11 cellular contexts compared by ENCODE assay signal in the genomic region with DNA sequence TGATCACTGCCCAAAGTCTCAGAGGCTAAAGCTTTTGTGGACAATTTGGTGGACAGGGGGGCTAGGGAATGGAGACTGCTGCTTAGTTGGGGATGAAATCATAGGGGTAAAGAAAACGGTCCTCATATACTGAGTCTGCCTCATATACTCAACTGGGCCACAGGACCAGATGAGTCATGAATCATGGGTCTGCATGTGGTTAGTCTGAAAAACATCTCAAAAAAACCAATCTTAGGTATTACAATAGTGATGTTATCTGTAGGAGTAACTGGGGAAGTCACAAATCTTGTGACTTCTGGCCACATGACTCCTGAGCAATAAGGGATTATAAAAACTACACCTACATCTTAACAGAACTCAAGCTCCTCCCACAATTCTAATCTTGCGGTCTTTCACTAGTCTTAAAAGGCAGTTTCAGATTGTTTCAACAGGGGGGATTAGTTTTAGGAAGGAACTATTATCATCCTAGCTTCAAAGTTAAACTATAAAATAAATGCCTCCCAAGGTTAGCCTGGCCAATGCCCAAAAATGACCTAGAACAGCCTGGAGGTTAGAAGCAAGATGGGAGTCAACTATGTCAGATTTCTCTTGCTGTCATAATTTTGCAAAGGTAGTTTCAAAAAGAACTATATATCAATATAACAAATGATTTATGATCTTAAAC. TPM values are rescaled to one million over a fixed set of nuclear protein-coding genes. Genes with fewer than 3 reads are reported as not detected.
DNase-seq lines count a peak whose midpoint lies in the region; ATAC-seq and TF ChIP-seq lines count a peak whose summit lies in the region.
"Had no signal": no experiment of that assay in that cellular context is flagged by ENCODE, and none has a peak within 500 bp of the region (broad histone marks: within the 10 kb centered on the region; RNA-seq: fewer than 3 reads in every experiment).

No MANE protein-coding gene starts in this region.

- intact Hi-C loops in activated T-helper 1 cell treated with anti-CD3 and anti-CD28 coated beads, Interleukin-12 subunit alpha, Interleukin-12 subunit beta, Interleukin-2, Interleukin-4 antibody, amounts not matched to agents 30 ng/mL and 10 ng/mL and 1 ng/mL, durations not matched to agents 14 hours and 24 hours and 36 hours (cut with micrococcal nuclease) = loop anchor here (1.0 to 5.0 kb wide), 4 partner anchors 8 to 109 kb away; a partner anchor contains a TSS
- intact Hi-C loops in left cardiac atrium (cut with DNase I) = no loop called here

- no peaks in the 10 kb centered on the region for H3K9me3 Mint-ChIP-seq in activated T-helper 1 cell treated with anti-CD3 and anti-CD28 coated beads, Interleukin-12 subunit alpha, Interleukin-12 subunit beta, Interleukin-2, Interleukin-4 antibody, amounts not matched to agents 30 ng/mL and 10 ng/mL and 1 ng/mL, durations not matched to agents 14 hours and 24 hours and 36 hours
- H3K9me3 Mint-ChIP-seq: naive B cell had no signal

- ATAC-seq in HG03354 (IDR thresholded peaks at IDR 0.05; ENCODE audit: poor library complexity, severe bottlenecking, unreplicated experiment) (peak; percentile 72), left cardiac atrium (no peak), GM18505 (IDR thresholded peaks at IDR 0.05; ENCODE audit: unreplicated experiment) (no peak)
- ATAC-seq in stimulated activated naive CD8-positive, alpha-beta T cell treated with anti-CD3 and anti-CD28 coated beads, Interleukin-15, Interleukin-2, amounts not matched to agents 100 U/mL and 50 U/mL, for 24 hours = peak; percentile 90

- peaks cover 54% of the 10 kb centered on the region for H3K4me1 Mint-ChIP-seq in activated T-helper 1 cell treated with anti-CD3 and anti-CD28 coated beads, Interleukin-12 subunit alpha, Interleukin-12 subunit beta, Interleukin-2, Interleukin-4 antibody, amounts not matched to agents 30 ng/mL and 10 ng/mL and 1 ng/mL, durations not matched to agents 14 hours and 24 hours and 36 hours (ENCODE audit: low read depth)

- DNase-seq in stimulated activated CD4-positive, alpha-beta T cell treated with anti-CD3 and anti-CD28 coated beads, Interleukin-15, amount 100 ng/mL, for 24 hours = peak; percentile 44
- DNase-seq in stimulated activated CD4-positive, alpha-beta T cell treated with anti-CD3 and anti-CD28 coated beads, Interleukin-2, amount 100 ng/mL, for 48 hours = no peak
- no peak for DNase-seq in activated T-helper 1 cell treated with anti-CD3 and anti-CD28 coated beads, Interleukin-12 subunit alpha, Interleukin-12 subunit beta, Interleukin-2, Interleukin-4 antibody, amounts not matched to agents 30 ng/mL and 10 ng/mL and 1 ng/mL, durations not matched to agents 14 hours and 24 hours and 36 hours (ENCODE audit: low spot score)
- peak; percentile 25 for DNase-seq in stimulated activated naive CD8-positive, alpha-beta T cell treated with anti-CD3 and anti-CD28 coated beads, Interleukin-15, Interleukin-2, amounts not matched to agents 100 U/mL and 50 U/mL, for 24 hours
- DNase-seq in left cardiac atrium (no peak), HAP-1 (ENCODE audit: low spot score in 2 of 2) (no peak)
- DNase-seq: BE2C, naive B cell, NCI-H2171 treated with DMSO at 0.1 percent for 48 hours had no signal

- no peaks in the 10 kb centered on the region for H3K27me3 ChIP-seq in HAP-1 (ENCODE audit: low read depth)
- H3K27me3 ChIP-seq: BE2C had no signal

- no peaks in the 10 kb centered on the region for H3K36me3 ChIP-seq in HAP-1 (replicated peaks)
- H3K36me3 ChIP-seq: BE2C had no signal

- no peaks in the 10 kb centered on the region for H3K9me3 ChIP-seq in HAP-1
- H3K9me3 ChIP-seq: BE2C had no signal

- TF ChIP-seq POLR2A in GM18505 (IDR thresholded peaks at IDR 0.05; ENCODE audit: borderline replicate concordance, extremely low read depth, insufficient read depth, insufficient read length) = no peak

- peak overlapping the region; percentile 72 for H3K27ac Mint-ChIP-seq in activated T-helper 1 cell treated with anti-CD3 and anti-CD28 coated beads, Interleukin-12 subunit alpha, Interleukin-12 subunit beta, Interleukin-2, Interleukin-4 antibody, amounts not matched to agents 30 ng/mL and 10 ng/mL and 1 ng/mL, durations not matched to agents 14 hours and 24 hours and 36 hours
- H3K27ac Mint-ChIP-seq: naive B cell had no signal

- peaks cover 6% of the 10 kb centered on the region for H3K4me1 ChIP-seq in HAP-1
- H3K4me1 ChIP-seq: BE2C had no signal

- peaks cover 21% of the 10 kb centered on the region for H3K36me3 Mint-ChIP-seq in activated T-helper 1 cell treated with anti-CD3 and anti-CD28 coated beads, Interleukin-12 subunit alpha, Interleukin-12 subunit beta, Interleukin-2, Interleukin-4 antibody, amounts not matched to agents 30 ng/mL and 10 ng/mL and 1 ng/mL, durations not matched to agents 14 hours and 24 hours and 36 hours (ENCODE audit: low read depth)

- in situ Hi-C loops in HAP-1 (cut with MboI; ENCODE audit: low sequenced_read_pairs) = no loop called here

- no peak overlapping the region for H3K4me3 ChIP-seq in HAP-1

- H3K4me3 Mint-ChIP-seq in activated T-helper 1 cell treated with anti-CD3 and anti-CD28 coated beads, Interleukin-12 subunit alpha, Interleukin-12 subunit beta, Interleukin-2, Interleukin-4 antibody, amounts not matched to agents 30 ng/mL and 10 ng/mL and 1 ng/mL, durations not matched to agents 14 hours and 24 hours and 36 hours = peak overlapping the region; percentile 57
- H3K4me3 Mint-ChIP-seq: naive B cell had no signal

- H3K27me3 Mint-ChIP-seq in activated T-helper 1 cell treated with anti-CD3 and anti-CD28 coated beads, Interleukin-12 subunit alpha, Interleukin-12 subunit beta, Interleukin-2, Interleukin-4 antibody, amounts not matched to agents 30 ng/mL and 10 ng/mL and 1 ng/mL, durations not matched to agents 14 hours and 24 hours and 36 hours (ENCODE audit: insufficient read depth) = no peaks in the 10 kb centered on the region
- H3K27me3 Mint-ChIP-seq: naive B cell had no signal

RNA-seq across cellular contexts. Expression of a gene that starts 17.5 kb away (rescaled TPM):
- 26.6 and 28.4 TPM in 2 replicates for total RNA-seq in activated T-helper 1 cell treated with anti-CD3 and anti-CD28 coated beads, Interleukin-12 subunit alpha, Interleukin-12 subunit beta, Interleukin-2, Interleukin-4 antibody, amounts not matched to agents 30 ng/mL and 10 ng/mL and 1 ng/mL, durations not matched to agents 14 hours and 24 hours and 36 hours
- 10 to 100 TPM; 10.1 to 12.6 TPM for total RNA-seq in left cardiac atrium

Comparison
In these comparisons a context has a peak if more than half of its experiments do, and no peak if none do; other contexts are left out.
1. DNase-seq: peak in stimulated activated CD4-positive, alpha-beta T cell treated with anti-CD3 and anti-CD28 coated beads, Interleukin-15, amount 100 ng/mL, for 24 hours (single experiment) and stimulated activated naive CD8-positive, alpha-beta T cell treated with anti-CD3 and anti-CD28 coated beads, Interleukin-15, Interleukin-2, amounts not matched to agents 100 U/mL and 50 U/mL, for 24 hours (single experiment); none in stimulated activated CD4-positive, alpha-beta T cell treated with anti-CD3 and anti-CD28 coated beads, Interleukin-2, amount 100 ng/mL, for 48 hours (0 of 2), activated T-helper 1 cell treated with anti-CD3 and anti-CD28 coated beads, Interleukin-12 subunit alpha, Interleukin-12 subunit beta, Interleukin-2, Interleukin-4 antibody, amounts not matched to agents 30 ng/mL and 10 ng/mL and 1 ng/mL, durations not matched to agents 14 hours and 24 hours and 36 hours (single experiment), left cardiac atrium (single experiment) and HAP-1 (0 of 2).
2. ATAC-seq: peak in HG03354 (single experiment) and stimulated activated naive CD8-positive, alpha-beta T cell treated with anti-CD3 and anti-CD28 coated beads, Interleukin-15, Interleukin-2, amounts not matched to agents 100 U/mL and 50 U/mL, for 24 hours (single experiment); none in left cardiac atrium (0 of 2) and GM18505 (single experiment).